In the genomic region with DNA sequence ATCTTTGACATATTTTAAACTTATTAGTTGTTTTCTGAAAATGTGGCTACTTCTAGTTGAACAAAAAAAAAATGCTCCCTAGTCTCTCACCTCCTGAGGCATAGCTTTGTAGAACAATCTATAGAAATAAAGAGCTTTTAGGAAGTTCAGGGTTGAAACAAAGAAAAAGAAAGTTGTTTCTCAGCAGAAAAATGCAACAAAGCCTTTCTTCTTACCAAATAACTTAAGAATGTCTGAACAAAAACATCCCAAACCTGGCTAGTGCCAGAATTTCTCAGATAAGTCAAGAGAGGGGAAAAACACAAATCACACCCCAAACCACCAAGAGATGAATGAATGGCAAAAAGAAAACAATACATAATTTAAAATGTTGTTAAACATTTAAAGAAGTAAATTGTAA, we compare ENCODE assay signal across 10 cellular contexts.
DNase-seq lines count a peak whose midpoint lies in the region; ATAC-seq and TF ChIP-seq lines count a peak whose summit lies in the region.
"Had no signal": no experiment of that assay in that cellular context is flagged by ENCODE, and none has a peak within 500 bp of the region (broad histone marks: within the 10 kb centered on the region; RNA-seq: fewer than 3 reads in every experiment).

No MANE protein-coding gene starts in this region.

- TF ChIP-seq POLR2A in prostate gland (IDR thresholded peaks at IDR 0.05): no peak

- H3K4me1 Mint-ChIP-seq in CD4-positive, alpha-beta memory T cell: peaks cover 53 to 79% (median 66%) of the 10 kb centered on the region in 4 donors
- peaks cover 9% of the 10 kb centered on the region for H3K4me1 Mint-ChIP-seq in endothelial cell (ENCODE audit: unreplicated experiment)
- peaks cover 52 to 79% (median 73%) of the 10 kb centered on the region in 3 donors for H3K4me1 Mint-ChIP-seq in CD8-positive, alpha-beta memory T cell

- CTCF ChIA-PET in CD4-positive, alpha-beta memory T cell (lab: Charles Lee; ENCODE audit: partially characterized antibody): interaction anchor here (0.7 to 1.1 kb wide), 2 partner anchors 8 to 114 kb away, joined by 3 read pairs; partner anchors contain the start of gene MAML2
- CTCF ChIA-PET in CD8-positive, alpha-beta memory T cell (lab: Charles Lee): interaction anchor here (2.0 kb wide), 1 partner anchor 10 kb away, joined by 6 read pairs; no protein-coding TSS in a partner anchor

- no peak for ATAC-seq in RWPE2 (ENCODE audit: low read depth)
- no peak for ATAC-seq in HG02642 (IDR thresholded peaks at IDR 0.05; ENCODE audit: poor library complexity, unreplicated experiment)

- no peak overlapping the region for H3K4me3 ChIP-seq in CD4-positive, alpha-beta memory T cell (ENCODE audit: low read length in 2 of 2)
- H3K4me3 ChIP-seq in RWPE2 (ENCODE audit: severe bottlenecking): no peak overlapping the region
- no peak overlapping the region for H3K4me3 ChIP-seq in prostate gland
- H3K4me3 ChIP-seq in CD8-positive, alpha-beta memory T cell (ENCODE audit: low read length): no peak overlapping the region

- H3K27ac ChIP-seq in CD4-positive, alpha-beta memory T cell (ENCODE audit: low read depth, low read length): no peak overlapping the region
- peak overlapping the region; percentile 95 for H3K27ac ChIP-seq in RWPE2 (ENCODE audit: poor library complexity, severe bottlenecking)
- peak overlapping the region; percentile 22 to 36 for H3K27ac ChIP-seq in prostate gland
- H3K27ac ChIP-seq in CD8-positive, alpha-beta memory T cell (ENCODE audit: low read depth, low read length): no peak overlapping the region

- TF ChIP-seq CTCF in RWPE2 (IDR thresholded peaks at IDR 0.05; ENCODE audit: poor library complexity, severe bottlenecking): no peak
- TF ChIP-seq CTCF in endothelial cell (IDR thresholded peaks at IDR 0.05; ENCODE audit: unreplicated experiment): no peak
- no peak for TF ChIP-seq CTCF in prostate gland (IDR thresholded peaks at IDR 0.05)

- H3K4me3 Mint-ChIP-seq in CD4-positive, alpha-beta memory T cell: peak overlapping the region in 3 of 8 donors; percentile 38 to 53 (median 43)
- H3K4me3 Mint-ChIP-seq in endothelial cell (ENCODE audit: unreplicated experiment): no peak overlapping the region
- H3K4me3 Mint-ChIP-seq in CD8-positive, alpha-beta memory T cell: no peak overlapping the region

- peaks cover 16 to 18% of the 10 kb centered on the region in 2 donors for H3K36me3 Mint-ChIP-seq in CD4-positive, alpha-beta memory T cell
- no peaks in the 10 kb centered on the region for H3K36me3 Mint-ChIP-seq in endothelial cell (ENCODE audit: low read depth, unreplicated experiment)
- H3K36me3 Mint-ChIP-seq in CD8-positive, alpha-beta memory T cell: peaks cover 10 to 17% (median 11%) of the 10 kb centered on the region in 3 donors

- H3K27ac Mint-ChIP-seq in CD4-positive, alpha-beta memory T cell: peak overlapping the region; percentile 30 to 92 (median 74)
- H3K27ac Mint-ChIP-seq in endothelial cell (ENCODE audit: unreplicated experiment): peak overlapping the region; percentile 53
- H3K27ac Mint-ChIP-seq in CD8-positive, alpha-beta memory T cell: peak overlapping the region in 4 of 8 donors; percentile 22 to 55 (median 34)

- no peaks in the 10 kb centered on the region for H3K36me3 ChIP-seq in CD4-positive, alpha-beta memory T cell (ENCODE audit: insufficient read depth, low read length)
- H3K36me3 ChIP-seq in RWPE2 (ENCODE audit: low read depth): 0 out of 2 replicates have a peak, but pooled peaks cover 4% of the 10 kb centered on the region
- no peaks in the 10 kb centered on the region for H3K36me3 ChIP-seq in prostate gland
- H3K36me3 ChIP-seq in CD8-positive, alpha-beta memory T cell (ENCODE audit: insufficient read depth, low read length): no peaks in the 10 kb centered on the region

- H3K4me1 ChIP-seq in CD4-positive, alpha-beta memory T cell (ENCODE audit: insufficient read depth, low read length): peaks cover 47% of the 10 kb centered on the region
- peaks cover 46% of the 10 kb centered on the region for H3K4me1 ChIP-seq in RWPE2 (ENCODE audit: insufficient read depth, poor library complexity, severe bottlenecking)
- no peaks in the 10 kb centered on the region for H3K4me1 ChIP-seq in prostate gland (replicated peaks)
- peaks cover 55% of the 10 kb centered on the region for H3K4me1 ChIP-seq in CD8-positive, alpha-beta memory T cell (ENCODE audit: insufficient read depth, low read length)

- H3K9me3 Mint-ChIP-seq in CD4-positive, alpha-beta memory T cell: no peaks in the 10 kb centered on the region
- H3K9me3 Mint-ChIP-seq in endothelial cell (ENCODE audit: unreplicated experiment): no peaks in the 10 kb centered on the region
- H3K9me3 Mint-ChIP-seq in CD8-positive, alpha-beta memory T cell: no peaks in the 10 kb centered on the region

- H3K27me3 Mint-ChIP-seq in CD4-positive, alpha-beta memory T cell: no peaks in the 10 kb centered on the region
- H3K27me3 Mint-ChIP-seq in endothelial cell (ENCODE audit: unreplicated experiment): peaks cover 2% of the 10 kb centered on the region
- H3K27me3 Mint-ChIP-seq in CD8-positive, alpha-beta memory T cell: no peaks in the 10 kb centered on the region

- no peak for DNase-seq in CD4-positive, alpha-beta memory T cell
- DNase-seq in RWPE2 (ENCODE audit: low spot score) (no peak), endothelial cell (ENCODE audit: low spot score) (no peak), prostate gland (ENCODE audit: low spot score) (no peak), globus pallidus (ENCODE audit: low spot score) (no peak)
- no peak for DNase-seq in activated effector memory CD4-positive, alpha-beta T cell treated with Interleukin-2 at 50 U/mL for 16 hours
- DNase-seq in CD8-positive, alpha-beta memory T cell: no peak
- DNase-seq: posterior cingulate gyrus, T-helper 9 cell had no signal

- POLR2A ChIA-PET in CD4-positive, alpha-beta memory T cell (lab: Charles Lee; ENCODE audit: partially characterized antibody): interaction anchor here (1.1 to 6.4 kb wide), 2 partner anchors 9 to 114 kb away, joined by 5 to 27 read pairs; partner anchors contain the start of gene MAML2
- POLR2A ChIA-PET in CD8-positive, alpha-beta memory T cell (lab: Charles Lee): interaction anchor here (1.6 kb wide), 1 partner anchor 29 kb away, joined by 3 read pairs; no protein-coding TSS in a partner anchor

- no peaks in the 10 kb centered on the region for H3K9me3 ChIP-seq in CD4-positive, alpha-beta memory T cell (ENCODE audit: control insufficient read depth in 1 of 2, low read length in 2 of 2)
- H3K9me3 ChIP-seq in RWPE2 (ENCODE audit: severe bottlenecking) (no peaks in the 10 kb centered on the region), prostate gland (no peaks in the 10 kb centered on the region)
- H3K9me3 ChIP-seq in CD8-positive, alpha-beta memory T cell (ENCODE audit: low read length): no peaks in the 10 kb centered on the region

- intact Hi-C loops in CD4-positive, alpha-beta memory T cell (cut with micrococcal nuclease): no loop called here
- intact Hi-C loops in prostate gland (cut with DNase I): loop anchor here (5.0 kb wide), 1 partner anchor 113 kb away; the partner anchor contains the start of gene MAML2

- H3K27me3 ChIP-seq in CD4-positive, alpha-beta memory T cell (ENCODE audit: insufficient read depth, low read length): no peaks in the 10 kb centered on the region
- H3K27me3 ChIP-seq in RWPE2 (ENCODE audit: insufficient read depth, poor library complexity, severe bottlenecking) (no peaks in the 10 kb centered on the region), prostate gland (replicated peaks; ENCODE audit: insufficient read depth) (no peaks in the 10 kb centered on the region)
- H3K27me3 ChIP-seq in CD8-positive, alpha-beta memory T cell (ENCODE audit: insufficient read depth, low read length, poor library complexity, severe bottlenecking): no peaks in the 10 kb centered on the region

Comparison
In these comparisons a context has a peak if more than half of its experiments do, and no peak if none do; other contexts are left out.
1. H3K27ac ChIP-seq: peak in RWPE2 (single experiment) and prostate gland (2 of 2); none in CD4-positive, alpha-beta memory T cell (single experiment) and CD8-positive, alpha-beta memory T cell (single experiment).